Comparison of ENCODE assay signal across 24 cellular contexts in genomic region chr16:13672196-13672595, GRCh38.
"Had no signal": no experiment of that assay in that cellular context is flagged by ENCODE, and none has a peak within 500 bp of the region (broad histone marks: within the 10 kb centered on the region; RNA-seq: fewer than 3 reads in every experiment).

No MANE protein-coding gene starts in this region.

- H3K9me3 ChIP-seq: ascending aorta, SJSA1 had no signal

- H3K27ac ChIP-seq: ascending aorta, SJSA1 had no signal

- H3K4me1 ChIP-seq: ascending aorta, SJSA1 had no signal

- H3K36me3 ChIP-seq: ascending aorta, SJSA1 had no signal

- H3K27me3 ChIP-seq: ascending aorta, SJSA1 had no signal

- H3K4me3 ChIP-seq: ascending aorta, K562, SJSA1 had no signal

- DNase-seq: activated CD4-positive, alpha-beta memory T cell treated with anti-CD3 and anti-CD28 coated beads for 36 hours; activated CD4-positive, alpha-beta T cell treated with anti-CD3 and anti-CD28 coated beads for 1 hour; activated CD4-positive, alpha-beta T cell treated with anti-CD3 and anti-CD28 coated beads, Interleukin-2, amount 10 ng/mL, durations not matched to agents 7 days and 5 days; activated CD8-positive, alpha-beta memory T cell treated with anti-CD3 and anti-CD28 coated beads for 24 hours; activated effector memory CD4-positive, alpha-beta T cell treated with anti-CD3 and anti-CD28 coated beads, Interleukin-2, amount 50 U/mL, for 16 hours; activated naive CD4-positive, alpha-beta T cell treated with Interleukin-2 at 50 U/mL for 16 hours; activated naive CD8-positive, alpha-beta T cell treated with anti-CD3 and anti-CD28 coated beads, Interleukin-2, amount 50 U/mL, for 24 hours; activated T-cell treated with anti-CD3 and anti-CD28 coated beads, Interleukin-2, amount 50 U/mL, for 4 hours; amniotic stem cell; Karpas-422; MM.1S; NCI-H1105; NCI-H1436; NCI-H1694 treated with DMSO at 0.1 percent for 48 hours; NCI-H2029 treated with DMSO at 0.1 percent for 48 hours; NCI-H446; NCI-H524; PC-3; SHP77; T-helper 17 cell; T-helper 9 cell had no signal
